15 cellular contexts compared by ENCODE assay signal in genomic region chr6:155883741-155884140, GRCh38.
A peak's percentile ranks its signal among the peaks of the same experiment; 100 is the strongest.
DNase-seq lines count a peak whose midpoint lies in the region; ATAC-seq lines count a peak whose summit lies in the region.
"Had no signal": no experiment of that assay in that cellular context is flagged by ENCODE, and none has a peak within 500 bp of the region (broad histone marks: within the 10 kb centered on the region; RNA-seq: fewer than 3 reads in every experiment).

No MANE protein-coding gene starts in this region.

- no peaks in the 10 kb centered on the region for H3K9me3 Mint-ChIP-seq in stimulated activated naive CD8-positive, alpha-beta T cell treated with anti-CD3 and anti-CD28 coated beads, Interleukin-15, amount 100 ng/mL, for 72 hours
- H3K9me3 Mint-ChIP-seq: neural progenitor cell had no signal

- no peak for DNase-seq in stimulated activated naive CD8-positive, alpha-beta T cell treated with anti-CD3 and anti-CD28 coated beads, Interleukin-15, amount 100 ng/mL, for 72 hours
- no peak for DNase-seq in stimulated activated naive CD8-positive, alpha-beta T cell treated with anti-CD3 and anti-CD28 coated beads, Interleukin-15, Interleukin-2, amounts not matched to agents 100 U/mL and 50 U/mL, for 24 hours
- DNase-seq in astrocyte of the hippocampus (ENCODE audit: low read depth, low spot score) (peak; percentile 40), kidney tubule cell (ENCODE audit: low spot score) (peak; percentile 37), trophoblast cell (no peak), MV-4-11 (lab: John Stamatoyannopoulos, UW) (no peak), NCI-H748 (lab: John Stamatoyannopoulos, UW; ENCODE audit: unreplicated experiment) (no peak)
- DNase-seq in effector memory CD4-positive, alpha-beta T cell = no peak
- DNase-seq: activated CD4-positive, alpha-beta T cell treated with anti-CD3 and anti-CD28 coated beads for 4 hours; activated T-cell treated with anti-CD3 and anti-CD28 coated beads, Interleukin-2, amount 50 U/mL, for 48 hours; anterior cingulate cortex; effector CD8-positive, alpha-beta T cell; PC-9 had no signal

- peaks cover 5% of the 10 kb centered on the region for H3K4me1 ChIP-seq in effector memory CD4-positive, alpha-beta T cell (ENCODE audit: control insufficient read depth, insufficient read depth, low read length, poor library complexity, severe bottlenecking)
- H3K4me1 ChIP-seq in trophoblast cell (ENCODE audit: control insufficient read depth in 1 of 2, insufficient read depth in 2 of 2, low read length in 2 of 2) = no peaks in the 10 kb centered on the region

- H3K18ac ChIP-seq in trophoblast cell (ENCODE audit: low read length) = no peak overlapping the region

- H3K4me2 ChIP-seq in trophoblast cell (ENCODE audit: low read length) = no peak overlapping the region
- H3K4me2 ChIP-seq: neural progenitor cell, PC-9 had no signal

- no peak overlapping the region for H4K91ac ChIP-seq in trophoblast cell (ENCODE audit: low read depth, low read length)

- no peak overlapping the region for H2BK120ac ChIP-seq in trophoblast cell (ENCODE audit: insufficient read depth, low read length, poor library complexity)

- no peak overlapping the region for H3K4ac ChIP-seq in trophoblast cell (ENCODE audit: low read depth, low read length)

- no peaks in the 10 kb centered on the region for H3K79me2 ChIP-seq in trophoblast cell (ENCODE audit: control insufficient read depth, insufficient read depth, low read length, poor library complexity)

- no peak overlapping the region for H4K12ac ChIP-seq in trophoblast cell (ENCODE audit: low read depth, low read length)

- no peaks in the 10 kb centered on the region for H3K36me3 ChIP-seq in effector memory CD4-positive, alpha-beta T cell (ENCODE audit: control insufficient read depth, insufficient read depth, low read length)
- no peaks in the 10 kb centered on the region for H3K36me3 ChIP-seq in trophoblast cell (ENCODE audit: control insufficient read depth in 1 of 2, insufficient read depth in 2 of 2, low read length in 2 of 2)
- H3K36me3 ChIP-seq: neural progenitor cell had no signal

- H3K4me3 Mint-ChIP-seq in stimulated activated naive CD8-positive, alpha-beta T cell treated with anti-CD3 and anti-CD28 coated beads, Interleukin-15, amount 100 ng/mL, for 72 hours = no peak overlapping the region
- H3K4me3 Mint-ChIP-seq: neural progenitor cell had no signal

- no peaks in the 10 kb centered on the region for H3K9me3 ChIP-seq in effector memory CD4-positive, alpha-beta T cell (ENCODE audit: control insufficient read depth, low read length)
- no peaks in the 10 kb centered on the region for H3K9me3 ChIP-seq in trophoblast cell (ENCODE audit: insufficient read depth, low read depth, low read length)

- no peak overlapping the region for H3K4me3 ChIP-seq in effector memory CD4-positive, alpha-beta T cell (ENCODE audit: insufficient read depth, low read depth, low read length, poor library complexity, severe bottlenecking)
- no peak overlapping the region for H3K4me3 ChIP-seq in trophoblast cell (ENCODE audit: low read depth, low read length)
- H3K4me3 ChIP-seq: neural progenitor cell, PC-9 had no signal

- H3K9ac ChIP-seq in trophoblast cell (ENCODE audit: low read length) = no peak overlapping the region
- H3K9ac ChIP-seq: neural progenitor cell had no signal

- H2AK5ac ChIP-seq in trophoblast cell (ENCODE audit: low read length) = no peak overlapping the region

- H3K4me1 Mint-ChIP-seq in stimulated activated naive CD8-positive, alpha-beta T cell treated with anti-CD3 and anti-CD28 coated beads, Interleukin-15, amount 100 ng/mL, for 72 hours = peaks cover 37% of the 10 kb centered on the region

- H3K27ac Mint-ChIP-seq in stimulated activated naive CD8-positive, alpha-beta T cell treated with anti-CD3 and anti-CD28 coated beads, Interleukin-15, amount 100 ng/mL, for 72 hours = no peak overlapping the region
- H3K27ac Mint-ChIP-seq: neural progenitor cell had no signal

- H3K27me3 ChIP-seq in effector memory CD4-positive, alpha-beta T cell (replicated peaks; ENCODE audit: control insufficient read depth, insufficient read depth, low read length, poor library complexity, severe bottlenecking) = no peaks in the 10 kb centered on the region
- no peaks in the 10 kb centered on the region for H3K27me3 ChIP-seq in trophoblast cell (ENCODE audit: insufficient read depth, low read length)
- H3K27me3 ChIP-seq: neural progenitor cell had no signal

- ATAC-seq in stimulated activated naive CD8-positive, alpha-beta T cell treated with anti-CD3 and anti-CD28 coated beads, Interleukin-15, amount 100 ng/mL, for 72 hours = peak; percentile 51
- no peak for ATAC-seq in stimulated activated naive CD8-positive, alpha-beta T cell treated with anti-CD3 and anti-CD28 coated beads, Interleukin-15, Interleukin-2, amounts not matched to agents 100 U/mL and 50 U/mL, for 24 hours
- ATAC-seq: HCT116 had no signal

- no peak overlapping the region for H2BK5ac ChIP-seq in trophoblast cell (ENCODE audit: low read depth, low read length, poor library complexity)

- H3K14ac ChIP-seq in trophoblast cell (ENCODE audit: low read length) = no peak overlapping the region

- no peak overlapping the region for H4K8ac ChIP-seq in trophoblast cell (ENCODE audit: low read depth, low read length)

- H2BK12ac ChIP-seq in trophoblast cell (ENCODE audit: low read length) = no peak overlapping the region

- H3K79me1 ChIP-seq in trophoblast cell (ENCODE audit: low read length) = no peaks in the 10 kb centered on the region

- no peaks in the 10 kb centered on the region for H3K27me3 Mint-ChIP-seq in stimulated activated naive CD8-positive, alpha-beta T cell treated with anti-CD3 and anti-CD28 coated beads, Interleukin-15, amount 100 ng/mL, for 72 hours

- no CpG with 5 or more reads among the region's 3 CpGs for WGBS in trophoblast cell (ENCODE audit: extremely low coverage, insufficient coverage, insufficient read length)

- H3K23ac ChIP-seq in trophoblast cell (ENCODE audit: low read length) = no peak overlapping the region

- no peak overlapping the region for H2AFZ ChIP-seq in trophoblast cell (ENCODE audit: insufficient read depth, low read length, poor library complexity)
- H2AFZ ChIP-seq: neural progenitor cell, PC-9 had no signal

- no peak overlapping the region for H3K27ac ChIP-seq in effector memory CD4-positive, alpha-beta T cell (ENCODE audit: insufficient read depth, low read length, poor library complexity, severe bottlenecking)
- no peak overlapping the region for H3K27ac ChIP-seq in trophoblast cell (ENCODE audit: low read depth, low read length)
- H3K27ac ChIP-seq: neural progenitor cell, PC-9 had no signal

Comparison
In these comparisons a context has a peak if more than half of its experiments do, and no peak if none do; other contexts are left out.
1. DNase-seq: peak in astrocyte of the hippocampus (single experiment) and kidney tubule cell (single experiment); none in stimulated activated naive CD8-positive, alpha-beta T cell treated with anti-CD3 and anti-CD28 coated beads, Interleukin-15, amount 100 ng/mL, for 72 hours (0 of 2), stimulated activated naive CD8-positive, alpha-beta T cell treated with anti-CD3 and anti-CD28 coated beads, Interleukin-15, Interleukin-2, amounts not matched to agents 100 U/mL and 50 U/mL, for 24 hours (single experiment), effector memory CD4-positive, alpha-beta T cell (0 of 3), trophoblast cell (0 of 2), MV-4-11 (single experiment) and NCI-H748 (single experiment).